Comparison of ENCODE assay signal across 10 cellular contexts in genomic region chr1:185526318-185527307, GRCh38.
DNase-seq lines count a peak whose midpoint lies in the region; ATAC-seq, FAIRE-seq and TF ChIP-seq lines count a peak whose summit lies in the region.
"Had no signal": no experiment of that assay in that cellular context is flagged by ENCODE, and none has a peak within 500 bp of the region (broad histone marks: within the 10 kb centered on the region; RNA-seq: fewer than 3 reads in every experiment).

No MANE protein-coding gene starts in this region.

- no peaks in the 10 kb centered on the region for H3K9me3 ChIP-seq in mucosa of descending colon
- peaks cover 5% of the 10 kb centered on the region; the same call in 1 of the 2 replicates for H3K9me3 ChIP-seq in HepG2 (ENCODE audit: low read length)

- no peak for TF ChIP-seq POLR2A in HepG2 (IDR thresholded peaks at IDR 0.05; ENCODE audit: insufficient read depth in 1 of 2, low read depth in 2 of 2, low read length in 2 of 2)

- no peak overlapping the region for H3K27ac Mint-ChIP-seq in mesothelial cell of epicardium
- H3K27ac Mint-ChIP-seq in T-helper 2 cell treated with Interferon-gamma antibody and Interleukin-4, amounts not matched to agents 5 μg/mL and 100 μg/mL, for 36 hours, result no peak overlapping the region

- no peak for DNase-seq in mucosa of descending colon
- no peak for DNase-seq in HepG2 (ENCODE audit: low spot score)
- no peak for DNase-seq in mesothelial cell of epicardium (ENCODE audit: low spot score in 2 of 2, unreplicated experiment in 2 of 2)
- no peak for DNase-seq in T-helper 2 cell treated with Interferon-gamma antibody and Interleukin-4, amounts not matched to agents 5 μg/mL and 100 μg/mL, for 36 hours (ENCODE audit: low spot score)
- no peak for DNase-seq in stimulated activated CD4-positive, alpha-beta T cell treated with anti-CD3 and anti-CD28 coated beads, Interleukin-2, amount 100 ng/mL, for 48 hours
- DNase-seq: DMS153, NCI-H2081 had no signal

- ATAC-seq in GM18909 (IDR thresholded peaks at IDR 0.05; ENCODE audit: poor library complexity, unreplicated experiment), result peak; percentile 99
- peak; percentile 100 for ATAC-seq in GM21825 (IDR thresholded peaks at IDR 0.05; ENCODE audit: unreplicated experiment)
- peak; percentile 100 for ATAC-seq in HG03378 (IDR thresholded peaks at IDR 0.05; ENCODE audit: unreplicated experiment)
- peak; percentile 31 for ATAC-seq in mucosa of descending colon
- no peak for ATAC-seq in HepG2

- no peak overlapping the region for H3K4me2 ChIP-seq in HepG2 (ENCODE audit: low read depth, low read length)

- no peak for TF ChIP-seq CTCF in mucosa of descending colon (IDR thresholded peaks at IDR 0.05)
- no peak for TF ChIP-seq CTCF in HepG2 (CRISPR knock-in tag; IDR thresholded peaks at IDR 0.05)
- no peak for TF ChIP-seq CTCF in mesothelial cell of epicardium (IDR thresholded peaks at IDR 0.05; ENCODE audit: unreplicated experiment)

- H3K36me3 Mint-ChIP-seq in mesothelial cell of epicardium, result peaks cover 5% of the 10 kb centered on the region
- peaks cover 7% of the 10 kb centered on the region for H3K36me3 Mint-ChIP-seq in T-helper 2 cell treated with Interferon-gamma antibody and Interleukin-4, amounts not matched to agents 5 μg/mL and 100 μg/mL, for 36 hours (ENCODE audit: low read depth)

- H2AFZ ChIP-seq in HepG2 (ENCODE audit: low read length), result no peak overlapping the region

- H3K4me1 ChIP-seq in mucosa of descending colon (ENCODE audit: low read depth) (peaks cover 9% of the 10 kb centered on the region), HepG2 (ENCODE audit: insufficient read depth, low read length) (no peaks in the 10 kb centered on the region)

- H3K36me3 ChIP-seq in mucosa of descending colon (ENCODE audit: low read depth) (no peaks in the 10 kb centered on the region), HepG2 (replicated peaks in 1 of 2; ENCODE audit: control insufficient read depth in 1 of 2, insufficient read depth in 2 of 2, low read length in 2 of 2) (no peaks in the 10 kb centered on the region)

- H3K79me2 ChIP-seq in HepG2 (ENCODE audit: insufficient read depth, low read length), result no peaks in the 10 kb centered on the region

- intact Hi-C loops in mucosa of descending colon (cut with DNase I, micrococcal nuclease), result no loop called here
- intact Hi-C loops in HepG2 (cut with micrococcal nuclease; ENCODE audit: unreplicated experiment), result no loop called here

- BruUV-seq in HepG2 (replicated peaks; lab: Mats Ljungman, UMichigan), result no TSS peak

- H3K4me1 Mint-ChIP-seq in mesothelial cell of epicardium, result peaks cover 4% of the 10 kb centered on the region
- H3K4me1 Mint-ChIP-seq in T-helper 2 cell treated with Interferon-gamma antibody and Interleukin-4, amounts not matched to agents 5 μg/mL and 100 μg/mL, for 36 hours (ENCODE audit: low read depth), result no peaks in the 10 kb centered on the region

- H3K9ac ChIP-seq in HepG2 (ENCODE audit: insufficient read depth, low read depth, low read length), result no peak overlapping the region

- in situ Hi-C loops in HepG2 (cut with HindIII; ENCODE audit: extremely low pct_ligation_motif_present, low pct_unique_long_range_greater_than_20kb), result no loop called here

- no peak for TF ChIP-seq RAD21 in HepG2 (CRISPR knock-in tag; IDR thresholded peaks at IDR 0.05)

- no peaks in the 10 kb centered on the region for H4K20me1 ChIP-seq in HepG2 (ENCODE audit: insufficient read depth, low read length)

- H3K27ac ChIP-seq in HepG2 (ENCODE audit: extremely low read length, insufficient read depth, low read length), result no peak overlapping the region

- no peak overlapping the region for H3K4me3 Mint-ChIP-seq in mesothelial cell of epicardium
- no peak overlapping the region for H3K4me3 Mint-ChIP-seq in T-helper 2 cell treated with Interferon-gamma antibody and Interleukin-4, amounts not matched to agents 5 μg/mL and 100 μg/mL, for 36 hours

- TF ChIP-seq EP300 in HepG2 (IDR thresholded peaks at IDR 0.05; ENCODE audit: low read depth in 2 of 2, low read length in 2 of 2) (no peak), HepG2 (CRISPR knock-in tag; IDR thresholded peaks at IDR 0.05; ENCODE audit: borderline replicate concordance) (no peak)

- no peaks in the 10 kb centered on the region for H3K27me3 ChIP-seq in HepG2 (ENCODE audit: control insufficient read depth in 1 of 2, insufficient read depth in 2 of 2, low read length in 2 of 2)

- no peak for FAIRE-seq in HepG2 (lab: Jason Lieb, UNC)

- POLR2A ChIA-PET in HepG2 (lab: Yijun Ruan, JAX), result no interaction called here

- CTCF ChIA-PET in HepG2 (lab: Yijun Ruan, JAX; ENCODE audit: low intra/inter-chr PET ratio, low total read pairs), result no interaction called here

- H3K4me3 ChIP-seq in mucosa of descending colon (no peak overlapping the region), HepG2 (replicated peaks in 1 of 3; ENCODE audit: insufficient read depth in 1 of 3, low read depth in 2 of 3, low read length in 3 of 3) (no peak overlapping the region)

- 0% methylated on average over 1 of the region's 1 CpG for WGBS in HepG2 (ENCODE audit: low lambda C conversion rate)

- H3K9me3 Mint-ChIP-seq in mesothelial cell of epicardium, result peaks cover 18% of the 10 kb centered on the region
- H3K9me3 Mint-ChIP-seq in T-helper 2 cell treated with Interferon-gamma antibody and Interleukin-4, amounts not matched to agents 5 μg/mL and 100 μg/mL, for 36 hours, result peaks cover 14% of the 10 kb centered on the region

- H3K27me3 Mint-ChIP-seq in mesothelial cell of epicardium (ENCODE audit: low read depth), result no peaks in the 10 kb centered on the region
- H3K27me3 Mint-ChIP-seq in T-helper 2 cell treated with Interferon-gamma antibody and Interleukin-4, amounts not matched to agents 5 μg/mL and 100 μg/mL, for 36 hours (ENCODE audit: low read depth), result no peaks in the 10 kb centered on the region

TF ChIP-seq in HepG2, 621 proteins besides CTCF, POLR2A, EP300 and RAD21:
- TF ChIP-seq MAFF (IDR thresholded peaks at IDR 0.05; ENCODE audit: low read depth, low read length), result no peak
- TF ChIP-seq TOE1 (CRISPR knock-in tag; IDR thresholded peaks at IDR 0.05), result no peak
- TF ChIP-seq ZNF207 (IDR thresholded peaks at IDR 0.05; ENCODE audit: borderline replicate concordance), result no peak
- no peak for TF ChIP-seq GATAD1 (CRISPR knock-in tag; IDR thresholded peaks at IDR 0.05)
- no peak for TF ChIP-seq ZNF20 (CRISPR knock-in tag; IDR thresholded peaks at IDR 0.05)
- no peak for TF ChIP-seq NBN (conservative IDR thresholded peaks at IDR 0.05)
- no peak for TF ChIP-seq YEATS2 (CRISPR knock-in tag; IDR thresholded peaks at IDR 0.05; ENCODE audit: borderline replicate concordance)
- TF ChIP-seq, protein P1, sequence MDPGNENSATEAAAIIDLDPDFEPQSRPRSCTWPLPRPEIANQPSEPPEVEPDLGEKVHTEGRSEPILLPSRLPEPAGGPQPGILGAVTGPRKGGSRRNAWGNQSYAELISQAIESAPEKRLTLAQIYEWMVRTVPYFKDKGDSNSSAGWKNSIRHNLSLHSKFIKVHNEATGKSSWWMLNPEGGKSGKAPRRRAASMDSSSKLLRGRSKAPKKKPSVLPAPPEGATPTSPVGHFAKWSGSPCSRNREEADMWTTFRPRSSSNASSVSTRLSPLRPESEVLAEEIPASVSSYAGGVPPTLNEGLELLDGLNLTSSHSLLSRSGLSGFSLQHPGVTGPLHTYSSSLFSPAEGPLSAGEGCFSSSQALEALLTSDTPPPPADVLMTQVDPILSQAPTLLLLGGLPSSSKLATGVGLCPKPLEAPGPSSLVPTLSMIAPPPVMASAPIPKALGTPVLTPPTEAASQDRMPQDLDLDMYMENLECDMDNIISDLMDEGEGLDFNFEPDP (CRISPR knock-in tag; conservative IDR thresholded peaks at IDR 0.05), result no peak
- no peak for TF ChIP-seq NR2F1 (CRISPR knock-in tag; IDR thresholded peaks at IDR 0.05)
- no peak for TF ChIP-seq ZNF292 (CRISPR knock-in tag; IDR thresholded peaks at IDR 0.05; ENCODE audit: borderline replicate concordance, low read depth)
- TF ChIP-seq IRF9 (CRISPR knock-in tag; IDR thresholded peaks at IDR 0.05; ENCODE audit: borderline replicate concordance), result no peak
